ENCODE assay signal across 17 cellular contexts in genomic region chr4:184694412-184694956, GRCh38. TPM values are rescaled to one million over a fixed set of nuclear protein-coding genes. Genes with fewer than 3 reads are reported as not detected.
DNase-seq lines count a peak whose midpoint lies in the region; ATAC-seq and TF ChIP-seq lines count a peak whose summit lies in the region.
"Had no signal": no experiment of that assay in that cellular context is flagged by ENCODE, and none has a peak within 500 bp of the region (broad histone marks: within the 10 kb centered on the region; RNA-seq: fewer than 3 reads in every experiment).

No MANE protein-coding gene starts in this region.

- no peak for ATAC-seq in GM19395 (IDR thresholded peaks at IDR 0.05; ENCODE audit: unreplicated experiment)
- ATAC-seq: CD8-positive, alpha-beta T cell; GM12878; HepG2 had no signal

- intact Hi-C loops in left ventricle myocardium inferior (cut with micrococcal nuclease), result no loop called here

- H3K9me3 ChIP-seq in left ventricle myocardium inferior (replicated peaks) (no peaks in the 10 kb centered on the region), right atrium auricular region (no peaks in the 10 kb centered on the region), HEK293 (ENCODE audit: control insufficient read depth, insufficient read depth, low read depth, low read length) (no peaks in the 10 kb centered on the region)
- H3K9me3 ChIP-seq: BLaER1 treated with 17β-estradiol and CSF1 and Interleukin-3, amounts not matched to agents 10 nM and 100 nM had no signal

- H3K27ac Mint-ChIP-seq in activated naive CD4-positive, alpha-beta T cell treated with anti-CD3 and anti-CD28 coated beads, Interleukin-2, amount 50 U/mL, for 24 hours, result peak overlapping the region; percentile 14
- H3K27ac Mint-ChIP-seq: B cell; CD8-positive, alpha-beta T cell; IgD-negative memory B cell had no signal

- H3K4me3 Mint-ChIP-seq in activated naive CD4-positive, alpha-beta T cell treated with anti-CD3 and anti-CD28 coated beads, Interleukin-2, amount 50 U/mL, for 24 hours, result no peak overlapping the region
- H3K4me3 Mint-ChIP-seq: B cell; CD8-positive, alpha-beta T cell; H9; IgD-negative memory B cell had no signal

- no peak for TF ChIP-seq CTCF in left ventricle myocardium inferior (IDR thresholded peaks at IDR 0.05; ENCODE audit: borderline replicate concordance)
- TF ChIP-seq CTCF in right atrium auricular region (IDR thresholded peaks at IDR 0.05), result no peak
- TF ChIP-seq CTCF in HEK293 (tag by site-specific recombination; IDR thresholded peaks at IDR 0.05), result no peak
- TF ChIP-seq CTCF in GM20000 (IDR thresholded peaks at IDR 0.05; ENCODE audit: extremely low read depth, missing control alignments), result no peak

- H3K4me1 ChIP-seq in left ventricle myocardium inferior, result peaks cover 28% of the 10 kb centered on the region
- H3K4me1 ChIP-seq in right atrium auricular region, result peaks cover 0 to 4% of the 10 kb centered on the region in 2 donors
- no peaks in the 10 kb centered on the region for H3K4me1 ChIP-seq in HEK293 (ENCODE audit: control insufficient read depth, insufficient read depth, low read length)
- H3K4me1 ChIP-seq: BLaER1 treated with 17β-estradiol and CSF1 and Interleukin-3, amounts not matched to agents 10 nM and 100 nM had no signal

- H3K36me3 Mint-ChIP-seq in activated naive CD4-positive, alpha-beta T cell treated with anti-CD3 and anti-CD28 coated beads, Interleukin-2, amount 50 U/mL, for 24 hours, result peaks cover 13% of the 10 kb centered on the region

- POLR2A ChIA-PET in HEK293 (lab: Yijun Ruan, JAX), result no interaction called here

- H3K27ac ChIP-seq in left ventricle myocardium inferior (replicated peaks) (peak overlapping the region; percentile 60), right atrium auricular region (peak overlapping the region in 1 of 2 donors; percentile 80), HEK293 (ENCODE audit: extremely low read depth, low read depth, low read length) (no peak overlapping the region), epithelial cell of prostate (peak overlapping the region; percentile 79)
- H3K27ac ChIP-seq: BLaER1 treated with 17β-estradiol and CSF1 and Interleukin-3, amounts not matched to agents 10 nM and 100 nM had no signal

- H3K4me3 ChIP-seq in left ventricle myocardium inferior (no peak overlapping the region), right atrium auricular region (no peak overlapping the region), HEK293 (ENCODE audit: low read depth, low read length) (no peak overlapping the region)
- H3K4me3 ChIP-seq: BLaER1 treated with 17β-estradiol and CSF1 and Interleukin-3, amounts not matched to agents 10 nM and 100 nM; GM12878 had no signal

- H3K27me3 ChIP-seq in left ventricle myocardium inferior (ENCODE audit: low read depth) (no peaks in the 10 kb centered on the region), right atrium auricular region (no peaks in the 10 kb centered on the region)
- H3K27me3 ChIP-seq: BLaER1 treated with 17β-estradiol and CSF1 and Interleukin-3, amounts not matched to agents 10 nM and 100 nM had no signal

- CTCF ChIA-PET in HEK293 (lab: Yijun Ruan, JAX), result no interaction called here

- H3K9me3 Mint-ChIP-seq in activated naive CD4-positive, alpha-beta T cell treated with anti-CD3 and anti-CD28 coated beads, Interleukin-2, amount 50 U/mL, for 24 hours, result no peaks in the 10 kb centered on the region
- H3K9me3 Mint-ChIP-seq: CD8-positive, alpha-beta T cell; H9; IgD-negative memory B cell had no signal

- no peaks in the 10 kb centered on the region for H3K4me1 Mint-ChIP-seq in activated naive CD4-positive, alpha-beta T cell treated with anti-CD3 and anti-CD28 coated beads, Interleukin-2, amount 50 U/mL, for 24 hours
- H3K4me1 Mint-ChIP-seq: B cell, IgD-negative memory B cell had no signal

- no peak for DNase-seq in activated naive CD4-positive, alpha-beta T cell treated with anti-CD3 and anti-CD28 coated beads, Interleukin-2, amount 50 U/mL, for 16 hours
- DNase-seq in left ventricle myocardium inferior (no peak), right atrium auricular region (ENCODE audit: low spot score) (no peak), epithelial cell of prostate (ENCODE audit: low read depth, low spot score) (no peak), GM20000 (ENCODE audit: low spot score) (no peak)
- DNase-seq: Calu3; CD8-positive, alpha-beta T cell; DMS79 treated with DMSO at 0.1 percent for 48 hours; H9 had no signal

- H3K36me3 ChIP-seq in left ventricle myocardium inferior (peaks cover 25% of the 10 kb centered on the region), right atrium auricular region (no peaks in the 10 kb centered on the region), HEK293 (ENCODE audit: control insufficient read depth in 2 of 2, insufficient read depth in 1 of 2, low read length in 2 of 2) (peaks cover 19 to 61% of the 10 kb centered on the region in 2 experiments)

- no peaks in the 10 kb centered on the region for H3K27me3 Mint-ChIP-seq in activated naive CD4-positive, alpha-beta T cell treated with anti-CD3 and anti-CD28 coated beads, Interleukin-2, amount 50 U/mL, for 24 hours
- H3K27me3 Mint-ChIP-seq: B cell, IgD-negative memory B cell had no signal

TF ChIP-seq in HEK293, 187 proteins besides CTCF, POLR2A, EP300 and RAD21:
- TF ChIP-seq PRDM4 (tag by site-specific recombination; IDR thresholded peaks at IDR 0.05) (no peak), ZNF501 (tag by site-specific recombination; IDR thresholded peaks at IDR 0.05) (no peak), ZNF488 (tag by site-specific recombination; IDR thresholded peaks at IDR 0.05) (no peak), ZNF302 (tag by site-specific recombination; IDR thresholded peaks at IDR 0.05; ENCODE audit: low read depth) (no peak), KLF7 (tag by site-specific recombination; IDR thresholded peaks at IDR 0.05; ENCODE audit: borderline replicate concordance) (no peak), SCRT2 (tag by site-specific recombination; IDR thresholded peaks at IDR 0.05) (peak; percentile 78), ZNF621 (tag by site-specific recombination; IDR thresholded peaks at IDR 0.05) (no peak), OSR2 (tag by site-specific recombination; IDR thresholded peaks at IDR 0.05) (no peak), ZNF155 (tag by site-specific recombination; IDR thresholded peaks at IDR 0.05) (no peak), RBAK (tag by site-specific recombination; IDR thresholded peaks at IDR 0.05) (no peak), ZNF10 (tag by site-specific recombination; IDR thresholded peaks at IDR 0.05) (no peak), SCRT1 (tag by site-specific recombination; IDR thresholded peaks at IDR 0.05; ENCODE audit: borderline replicate concordance) (peak; percentile 55; the same call in 1 of the 2 replicates)
- TF ChIP-seq, protein P1, sequence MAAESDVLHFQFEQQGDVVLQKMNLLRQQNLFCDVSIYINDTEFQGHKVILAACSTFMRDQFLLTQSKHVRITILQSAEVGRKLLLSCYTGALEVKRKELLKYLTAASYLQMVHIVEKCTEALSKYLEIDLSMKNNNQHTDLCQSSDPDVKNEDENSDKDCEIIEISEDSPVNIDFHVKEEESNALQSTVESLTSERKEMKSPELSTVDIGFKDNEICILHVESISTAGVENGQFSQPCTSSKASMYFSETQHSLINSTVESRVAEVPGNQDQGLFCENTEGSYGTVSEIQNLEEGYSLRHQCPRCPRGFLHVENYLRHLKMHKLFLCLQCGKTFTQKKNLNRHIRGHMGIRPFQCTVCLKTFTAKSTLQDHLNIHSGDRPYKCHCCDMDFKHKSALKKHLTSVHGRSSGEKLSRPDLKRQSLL (tag by site-specific recombination; IDR thresholded peaks at IDR 0.05), result no peak

RNA-seq across cellular contexts. Expression of gene CENPU, which starts 39.4 kb away (rescaled TPM):
- total RNA-seq in left ventricle myocardium inferior (1.8 TPM), right atrium auricular region (1 to 10 TPM in 1 of 2 donors, under 1 TPM in 1; 0.85 to 1.1 TPM)

RNA-seq across cellular contexts. Expression of gene PRIMPOL, which starts 44.9 kb away (rescaled TPM):
- total RNA-seq in left ventricle myocardium inferior (10.6 TPM), right atrium auricular region (10 to 100 TPM in 1 of 2 donors, 1 to 10 TPM in 1; 7.1 to 15.2 TPM)

RNA-seq across cellular contexts. Expression of gene CASP3, which starts 45.2 kb away (rescaled TPM):
- total RNA-seq in left ventricle myocardium inferior (12.1 TPM), right atrium auricular region (10 to 100 TPM; 10.3 to 12.1 TPM)
